In genomic region chr4:185051283-185051682, GRCh38 we compare ENCODE assay signal across 6 cellular contexts. TPM values are rescaled to one million over a fixed set of nuclear protein-coding genes. Genes with fewer than 3 reads are reported as not detected.
"Had no signal": no experiment of that assay in that cellular context is flagged by ENCODE, and none has a peak within 500 bp of the region (broad histone marks: within the 10 kb centered on the region; RNA-seq: fewer than 3 reads in every experiment).

No MANE protein-coding gene starts in this region.

RNA-seq across cellular contexts. Expression of gene HELT, which starts 33.0 kb away (rescaled TPM):
- total RNA-seq: GM23248, GM23338, H4, H7, H9, HFFc6 had no signal
- polyA plus RNA-seq: GM23248, GM23338 had no signal
